Comparison of ENCODE assay signal across 1 cellular context in the genomic region with DNA sequence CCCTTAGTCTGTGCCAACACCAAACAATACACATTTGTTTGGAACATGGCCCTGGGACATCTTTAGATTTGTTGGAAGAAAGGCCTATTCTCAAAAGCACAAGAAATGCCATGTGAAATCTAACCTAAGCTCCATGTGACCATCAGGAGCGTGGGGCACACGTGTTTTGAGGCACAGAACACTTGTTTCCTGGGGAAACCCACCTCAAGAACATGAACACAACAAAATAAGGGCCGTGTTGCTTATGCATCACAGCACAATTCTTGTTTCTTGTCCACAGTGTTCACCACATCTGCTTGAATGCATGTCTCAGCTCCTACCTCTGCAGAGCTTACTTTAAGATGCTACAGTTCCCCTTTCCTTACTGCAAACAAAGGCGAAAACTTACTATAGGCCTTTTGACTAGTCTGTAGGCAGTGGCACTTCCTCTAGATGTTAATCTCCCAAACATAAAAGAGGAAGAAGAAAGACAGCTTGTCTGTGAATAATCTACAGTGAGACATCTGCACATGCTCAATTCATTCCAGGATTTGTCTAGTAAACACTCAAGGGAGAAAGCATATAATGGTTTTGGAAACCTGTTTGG.
TF ChIP-seq lines count a peak whose summit lies in the region.

No MANE protein-coding gene starts in this region.

TF ChIP-seq in GM12878, 131 proteins besides CTCF, POLR2A, EP300 and RAD21 (continued from another document and continues in another):
- TF ChIP-seq, protein P1, sequence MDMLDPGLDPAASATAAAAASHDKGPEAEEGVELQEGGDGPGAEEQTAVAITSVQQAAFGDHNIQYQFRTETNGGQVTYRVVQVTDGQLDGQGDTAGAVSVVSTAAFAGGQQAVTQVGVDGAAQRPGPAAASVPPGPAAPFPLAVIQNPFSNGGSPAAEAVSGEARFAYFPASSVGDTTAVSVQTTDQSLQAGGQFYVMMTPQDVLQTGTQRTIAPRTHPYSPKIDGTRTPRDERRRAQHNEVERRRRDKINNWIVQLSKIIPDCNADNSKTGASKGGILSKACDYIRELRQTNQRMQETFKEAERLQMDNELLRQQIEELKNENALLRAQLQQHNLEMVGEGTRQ (IDR thresholded peaks at IDR 0.05; ENCODE audit: borderline replicate concordance, low read depth, low read length) = peak; percentile 73
- peak; percentile 51; the same call in 1 of the 2 replicates for TF ChIP-seq ATF7 (IDR thresholded peaks at IDR 0.05; ENCODE audit: low read depth)
- TF ChIP-seq EED (IDR thresholded peaks at IDR 0.05; ENCODE audit: low read depth) = peak; percentile 64
- TF ChIP-seq BHLHE40 (IDR thresholded peaks at IDR 0.05; ENCODE audit: borderline replicate concordance in 1 of 2, low read depth in 2 of 2, low read length in 1 of 2) = peak; percentile 78 to 81
- TF ChIP-seq CEBPB (IDR thresholded peaks at IDR 0.05; ENCODE audit: borderline replicate concordance in 1 of 2, low read depth in 2 of 2, low read length in 2 of 2) = no peak
- TF ChIP-seq, protein P2, sequence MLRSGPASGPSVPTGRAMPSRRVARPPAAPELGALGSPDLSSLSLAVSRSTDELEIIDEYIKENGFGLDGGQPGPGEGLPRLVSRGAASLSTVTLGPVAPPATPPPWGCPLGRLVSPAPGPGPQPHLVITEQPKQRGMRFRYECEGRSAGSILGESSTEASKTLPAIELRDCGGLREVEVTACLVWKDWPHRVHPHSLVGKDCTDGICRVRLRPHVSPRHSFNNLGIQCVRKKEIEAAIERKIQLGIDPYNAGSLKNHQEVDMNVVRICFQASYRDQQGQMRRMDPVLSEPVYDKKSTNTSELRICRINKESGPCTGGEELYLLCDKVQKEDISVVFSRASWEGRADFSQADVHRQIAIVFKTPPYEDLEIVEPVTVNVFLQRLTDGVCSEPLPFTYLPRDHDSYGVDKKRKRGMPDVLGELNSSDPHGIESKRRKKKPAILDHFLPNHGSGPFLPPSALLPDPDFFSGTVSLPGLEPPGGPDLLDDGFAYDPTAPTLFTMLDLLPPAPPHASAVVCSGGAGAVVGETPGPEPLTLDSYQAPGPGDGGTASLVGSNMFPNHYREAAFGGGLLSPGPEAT (IDR thresholded peaks at IDR 0.05; ENCODE audit: low read depth) = peak; percentile 54; the same call in 1 of the 2 replicates
- TF ChIP-seq PAX5 (IDR thresholded peaks at IDR 0.05; ENCODE audit: borderline replicate concordance, low read depth, low read length) = peak; percentile 79; the same call in 1 of the 2 replicates
- no peak for TF ChIP-seq MEF2A (IDR thresholded peaks at IDR 0.05; ENCODE audit: insufficient read depth, low read depth, low read length)
- TF ChIP-seq SIX5 (IDR thresholded peaks at IDR 0.05; ENCODE audit: low read depth, low read length, severe bottlenecking) = no peak
- TF ChIP-seq TARDBP (IDR thresholded peaks at IDR 0.05; ENCODE audit: borderline replicate concordance) = no peak
- no peak for TF ChIP-seq KAT2A (conservative IDR thresholded peaks at IDR 0.05; ENCODE audit: control insufficient read depth, low read depth, low read length)
- TF ChIP-seq WRNIP1 (IDR thresholded peaks at IDR 0.05; ENCODE audit: borderline replicate concordance, low read depth, low read length) = no peak
- no peak for TF ChIP-seq TBL1XR1 (IDR thresholded peaks at IDR 0.05; ENCODE audit: low read depth, low read length)
- no peak for TF ChIP-seq EGR1 (IDR thresholded peaks at IDR 0.05; ENCODE audit: borderline replicate concordance in 1 of 2, low read depth in 2 of 2, low read length in 2 of 2)
- TF ChIP-seq, protein P3, sequence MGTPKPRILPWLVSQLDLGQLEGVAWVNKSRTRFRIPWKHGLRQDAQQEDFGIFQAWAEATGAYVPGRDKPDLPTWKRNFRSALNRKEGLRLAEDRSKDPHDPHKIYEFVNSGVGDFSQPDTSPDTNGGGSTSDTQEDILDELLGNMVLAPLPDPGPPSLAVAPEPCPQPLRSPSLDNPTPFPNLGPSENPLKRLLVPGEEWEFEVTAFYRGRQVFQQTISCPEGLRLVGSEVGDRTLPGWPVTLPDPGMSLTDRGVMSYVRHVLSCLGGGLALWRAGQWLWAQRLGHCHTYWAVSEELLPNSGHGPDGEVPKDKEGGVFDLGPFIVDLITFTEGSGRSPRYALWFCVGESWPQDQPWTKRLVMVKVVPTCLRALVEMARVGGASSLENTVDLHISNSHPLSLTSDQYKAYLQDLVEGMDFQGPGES (IDR thresholded peaks at IDR 0.05) = no peak
- TF ChIP-seq, protein P4, sequence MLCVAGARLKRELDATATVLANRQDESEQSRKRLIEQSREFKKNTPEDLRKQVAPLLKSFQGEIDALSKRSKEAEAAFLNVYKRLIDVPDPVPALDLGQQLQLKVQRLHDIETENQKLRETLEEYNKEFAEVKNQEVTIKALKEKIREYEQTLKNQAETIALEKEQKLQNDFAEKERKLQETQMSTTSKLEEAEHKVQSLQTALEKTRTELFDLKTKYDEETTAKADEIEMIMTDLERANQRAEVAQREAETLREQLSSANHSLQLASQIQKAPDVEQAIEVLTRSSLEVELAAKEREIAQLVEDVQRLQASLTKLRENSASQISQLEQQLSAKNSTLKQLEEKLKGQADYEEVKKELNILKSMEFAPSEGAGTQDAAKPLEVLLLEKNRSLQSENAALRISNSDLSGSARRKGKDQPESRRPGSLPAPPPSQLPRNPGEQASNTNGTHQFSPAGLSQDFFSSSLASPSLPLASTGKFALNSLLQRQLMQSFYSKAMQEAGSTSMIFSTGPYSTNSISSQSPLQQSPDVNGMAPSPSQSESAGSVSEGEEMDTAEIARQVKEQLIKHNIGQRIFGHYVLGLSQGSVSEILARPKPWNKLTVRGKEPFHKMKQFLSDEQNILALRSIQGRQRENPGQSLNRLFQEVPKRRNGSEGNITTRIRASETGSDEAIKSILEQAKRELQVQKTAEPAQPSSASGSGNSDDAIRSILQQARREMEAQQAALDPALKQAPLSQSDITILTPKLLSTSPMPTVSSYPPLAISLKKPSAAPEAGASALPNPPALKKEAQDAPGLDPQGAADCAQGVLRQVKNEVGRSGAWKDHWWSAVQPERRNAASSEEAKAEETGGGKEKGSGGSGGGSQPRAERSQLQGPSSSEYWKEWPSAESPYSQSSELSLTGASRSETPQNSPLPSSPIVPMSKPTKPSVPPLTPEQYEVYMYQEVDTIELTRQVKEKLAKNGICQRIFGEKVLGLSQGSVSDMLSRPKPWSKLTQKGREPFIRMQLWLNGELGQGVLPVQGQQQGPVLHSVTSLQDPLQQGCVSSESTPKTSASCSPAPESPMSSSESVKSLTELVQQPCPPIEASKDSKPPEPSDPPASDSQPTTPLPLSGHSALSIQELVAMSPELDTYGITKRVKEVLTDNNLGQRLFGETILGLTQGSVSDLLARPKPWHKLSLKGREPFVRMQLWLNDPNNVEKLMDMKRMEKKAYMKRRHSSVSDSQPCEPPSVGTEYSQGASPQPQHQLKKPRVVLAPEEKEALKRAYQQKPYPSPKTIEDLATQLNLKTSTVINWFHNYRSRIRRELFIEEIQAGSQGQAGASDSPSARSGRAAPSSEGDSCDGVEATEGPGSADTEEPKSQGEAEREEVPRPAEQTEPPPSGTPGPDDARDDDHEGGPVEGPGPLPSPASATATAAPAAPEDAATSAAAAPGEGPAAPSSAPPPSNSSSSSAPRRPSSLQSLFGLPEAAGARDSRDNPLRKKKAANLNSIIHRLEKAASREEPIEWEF (IDR thresholded peaks at IDR 0.05; ENCODE audit: insufficient replicate concordance, low read depth, low read length) = no peak
- no peak for TF ChIP-seq SUPT20H (IDR thresholded peaks at IDR 0.05; ENCODE audit: borderline replicate concordance, control insufficient read depth, low read depth, low read length)
- TF ChIP-seq, protein P5, sequence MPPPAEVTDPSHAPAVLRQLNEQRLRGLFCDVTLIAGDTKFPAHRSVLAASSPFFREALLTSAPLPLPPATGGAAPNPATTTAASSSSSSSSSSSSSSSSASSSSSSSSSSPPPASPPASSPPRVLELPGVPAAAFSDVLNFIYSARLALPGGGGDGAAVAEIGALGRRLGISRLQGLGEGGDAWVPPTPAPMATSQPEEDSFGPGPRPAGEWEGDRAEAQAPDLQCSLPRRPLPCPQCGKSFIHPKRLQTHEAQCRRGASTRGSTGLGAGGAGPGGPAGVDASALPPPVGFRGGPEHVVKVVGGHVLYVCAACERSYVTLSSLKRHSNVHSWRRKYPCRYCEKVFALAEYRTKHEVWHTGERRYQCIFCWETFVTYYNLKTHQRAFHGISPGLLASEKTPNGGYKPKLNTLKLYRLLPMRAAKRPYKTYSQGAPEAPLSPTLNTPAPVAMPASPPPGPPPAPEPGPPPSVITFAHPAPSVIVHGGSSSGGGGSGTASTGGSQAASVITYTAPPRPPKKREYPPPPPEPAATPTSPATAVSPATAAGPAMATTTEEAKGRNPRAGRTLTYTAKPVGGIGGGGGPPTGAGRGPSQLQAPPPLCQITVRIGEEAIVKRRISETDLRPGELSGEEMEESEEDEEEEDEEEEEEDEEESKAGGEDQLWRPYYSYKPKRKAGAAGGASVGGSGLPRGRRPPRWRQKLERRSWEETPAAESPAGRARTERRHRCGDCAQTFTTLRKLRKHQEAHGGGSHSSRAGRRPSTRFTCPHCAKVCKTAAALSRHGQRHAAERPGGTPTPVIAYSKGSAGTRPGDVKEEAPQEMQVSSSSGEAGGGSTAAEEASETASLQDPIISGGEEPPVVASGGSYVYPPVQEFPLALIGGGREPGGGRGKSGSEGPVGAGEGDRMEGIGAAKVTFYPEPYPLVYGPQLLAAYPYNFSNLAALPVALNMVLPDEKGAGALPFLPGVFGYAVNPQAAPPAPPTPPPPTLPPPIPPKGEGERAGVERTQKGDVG (CRISPR knock-in tag; IDR thresholded peaks at IDR 0.05) = no peak
- peak; percentile 76; the same call in 1 of the 2 replicates for TF ChIP-seq MXI1 (IDR thresholded peaks at IDR 0.05; ENCODE audit: low read depth, low read length)
- TF ChIP-seq, protein P6, sequence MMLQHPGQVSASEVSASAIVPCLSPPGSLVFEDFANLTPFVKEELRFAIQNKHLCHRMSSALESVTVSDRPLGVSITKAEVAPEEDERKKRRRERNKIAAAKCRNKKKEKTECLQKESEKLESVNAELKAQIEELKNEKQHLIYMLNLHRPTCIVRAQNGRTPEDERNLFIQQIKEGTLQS (IDR thresholded peaks at IDR 0.05; ENCODE audit: borderline replicate concordance, extremely low read depth, low read depth, low read length) = no peak
- TF ChIP-seq CBFB (IDR thresholded peaks at IDR 0.05; ENCODE audit: low read depth) = no peak
- TF ChIP-seq, protein P7, sequence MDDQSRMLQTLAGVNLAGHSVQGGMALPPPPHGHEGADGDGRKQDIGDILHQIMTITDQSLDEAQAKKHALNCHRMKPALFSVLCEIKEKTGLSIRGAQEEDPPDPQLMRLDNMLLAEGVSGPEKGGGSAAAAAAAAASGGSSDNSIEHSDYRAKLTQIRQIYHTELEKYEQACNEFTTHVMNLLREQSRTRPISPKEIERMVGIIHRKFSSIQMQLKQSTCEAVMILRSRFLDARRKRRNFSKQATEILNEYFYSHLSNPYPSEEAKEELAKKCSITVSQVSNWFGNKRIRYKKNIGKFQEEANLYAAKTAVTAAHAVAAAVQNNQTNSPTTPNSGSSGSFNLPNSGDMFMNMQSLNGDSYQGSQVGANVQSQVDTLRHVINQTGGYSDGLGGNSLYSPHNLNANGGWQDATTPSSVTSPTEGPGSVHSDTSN (IDR thresholded peaks at IDR 0.05; ENCODE audit: insufficient replicate concordance, low read depth, low read length) = no peak
- TF ChIP-seq, protein P8, sequence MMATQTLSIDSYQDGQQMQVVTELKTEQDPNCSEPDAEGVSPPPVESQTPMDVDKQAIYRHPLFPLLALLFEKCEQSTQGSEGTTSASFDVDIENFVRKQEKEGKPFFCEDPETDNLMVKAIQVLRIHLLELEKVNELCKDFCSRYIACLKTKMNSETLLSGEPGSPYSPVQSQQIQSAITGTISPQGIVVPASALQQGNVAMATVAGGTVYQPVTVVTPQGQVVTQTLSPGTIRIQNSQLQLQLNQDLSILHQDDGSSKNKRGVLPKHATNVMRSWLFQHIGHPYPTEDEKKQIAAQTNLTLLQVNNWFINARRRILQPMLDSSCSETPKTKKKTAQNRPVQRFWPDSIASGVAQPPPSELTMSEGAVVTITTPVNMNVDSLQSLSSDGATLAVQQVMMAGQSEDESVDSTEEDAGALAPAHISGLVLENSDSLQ (IDR thresholded peaks at IDR 0.05) = peak; percentile 93
- TF ChIP-seq ZBED1 (IDR thresholded peaks at IDR 0.05; ENCODE audit: borderline replicate concordance) = no peak
- no peak; the same call in 1 of the 2 replicates for TF ChIP-seq SMARCA5 (IDR thresholded peaks at IDR 0.05)
- TF ChIP-seq, protein P9, sequence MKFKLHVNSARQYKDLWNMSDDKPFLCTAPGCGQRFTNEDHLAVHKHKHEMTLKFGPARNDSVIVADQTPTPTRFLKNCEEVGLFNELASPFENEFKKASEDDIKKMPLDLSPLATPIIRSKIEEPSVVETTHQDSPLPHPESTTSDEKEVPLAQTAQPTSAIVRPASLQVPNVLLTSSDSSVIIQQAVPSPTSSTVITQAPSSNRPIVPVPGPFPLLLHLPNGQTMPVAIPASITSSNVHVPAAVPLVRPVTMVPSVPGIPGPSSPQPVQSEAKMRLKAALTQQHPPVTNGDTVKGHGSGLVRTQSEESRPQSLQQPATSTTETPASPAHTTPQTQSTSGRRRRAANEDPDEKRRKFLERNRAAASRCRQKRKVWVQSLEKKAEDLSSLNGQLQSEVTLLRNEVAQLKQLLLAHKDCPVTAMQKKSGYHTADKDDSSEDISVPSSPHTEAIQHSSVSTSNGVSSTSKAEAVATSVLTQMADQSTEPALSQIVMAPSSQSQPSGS (IDR thresholded peaks at IDR 0.05; ENCODE audit: low read length) = 0 out of 2 replicates have a peak, but pooled peaks have one; percentile 61
- no peak for TF ChIP-seq RFX5 (IDR thresholded peaks at IDR 0.05; ENCODE audit: low read depth, low read length)
- TF ChIP-seq SMC3 (IDR thresholded peaks at IDR 0.05; ENCODE audit: borderline replicate concordance, low read length) = no peak; the same call in 1 of the 2 replicates
- TF ChIP-seq, protein P10, sequence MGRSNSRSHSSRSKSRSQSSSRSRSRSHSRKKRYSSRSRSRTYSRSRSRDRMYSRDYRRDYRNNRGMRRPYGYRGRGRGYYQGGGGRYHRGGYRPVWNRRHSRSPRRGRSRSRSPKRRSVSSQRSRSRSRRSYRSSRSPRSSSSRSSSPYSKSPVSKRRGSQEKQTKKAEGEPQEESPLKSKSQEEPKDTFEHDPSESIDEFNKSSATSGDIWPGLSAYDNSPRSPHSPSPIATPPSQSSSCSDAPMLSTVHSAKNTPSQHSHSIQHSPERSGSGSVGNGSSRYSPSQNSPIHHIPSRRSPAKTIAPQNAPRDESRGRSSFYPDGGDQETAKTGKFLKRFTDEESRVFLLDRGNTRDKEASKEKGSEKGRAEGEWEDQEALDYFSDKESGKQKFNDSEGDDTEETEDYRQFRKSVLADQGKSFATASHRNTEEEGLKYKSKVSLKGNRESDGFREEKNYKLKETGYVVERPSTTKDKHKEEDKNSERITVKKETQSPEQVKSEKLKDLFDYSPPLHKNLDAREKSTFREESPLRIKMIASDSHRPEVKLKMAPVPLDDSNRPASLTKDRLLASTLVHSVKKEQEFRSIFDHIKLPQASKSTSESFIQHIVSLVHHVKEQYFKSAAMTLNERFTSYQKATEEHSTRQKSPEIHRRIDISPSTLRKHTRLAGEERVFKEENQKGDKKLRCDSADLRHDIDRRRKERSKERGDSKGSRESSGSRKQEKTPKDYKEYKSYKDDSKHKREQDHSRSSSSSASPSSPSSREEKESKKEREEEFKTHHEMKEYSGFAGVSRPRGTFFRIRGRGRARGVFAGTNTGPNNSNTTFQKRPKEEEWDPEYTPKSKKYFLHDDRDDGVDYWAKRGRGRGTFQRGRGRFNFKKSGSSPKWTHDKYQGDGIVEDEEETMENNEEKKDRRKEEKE (IDR thresholded peaks at IDR 0.05) = no peak
